ENCODE assay signal across 1 cellular context in the genomic region with DNA sequence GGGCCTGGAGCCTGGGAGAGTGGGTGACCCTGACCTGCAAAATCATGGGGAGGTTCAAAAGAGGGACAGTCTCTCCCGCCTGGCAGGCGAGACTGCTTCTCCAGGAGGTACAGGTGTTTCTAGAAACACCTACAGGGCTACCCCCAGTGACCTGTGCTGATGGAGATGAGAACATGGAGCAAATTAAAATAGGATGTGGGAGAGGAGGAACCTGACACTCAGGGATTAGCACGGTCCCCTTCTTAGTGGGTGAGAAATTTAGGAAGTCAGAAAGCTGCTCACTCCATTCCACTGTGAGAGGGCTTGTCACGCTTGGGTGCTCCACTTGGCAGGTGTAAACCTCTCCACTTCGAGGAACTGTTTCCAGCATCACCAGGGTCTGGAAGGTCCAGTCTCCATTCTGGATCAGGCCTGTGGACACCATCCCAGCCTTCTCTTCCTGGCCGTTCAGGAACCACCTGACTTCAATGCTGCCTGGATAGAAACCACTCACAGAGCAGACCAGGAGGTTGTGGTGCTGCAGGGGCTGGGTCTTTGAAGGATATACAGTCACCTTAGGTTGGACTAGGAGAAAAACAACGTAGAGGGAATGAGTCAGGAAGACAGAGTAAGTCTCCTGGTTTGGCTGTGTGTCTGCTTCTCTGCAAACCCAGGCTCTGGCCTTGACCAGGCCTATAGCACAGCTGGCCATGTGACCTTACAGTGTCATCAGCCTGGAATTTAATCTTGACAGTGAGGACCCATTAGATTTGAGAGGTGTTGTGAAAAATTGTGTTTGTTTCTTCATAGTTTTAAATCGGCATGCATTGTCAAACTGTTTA.
A peak's percentile ranks its signal among the peaks of the same experiment; 100 is the strongest.
TF ChIP-seq lines count a peak whose summit lies in the region.

No MANE protein-coding gene starts in this region.

TF ChIP-seq in GM12878, 131 proteins besides CTCF, POLR2A, EP300 and RAD21:
- TF ChIP-seq MEF2B (IDR thresholded peaks at IDR 0.05; ENCODE audit: partially characterized antibody, poor library complexity, severe bottlenecking) (no peak), NFIC (IDR thresholded peaks at IDR 0.05; ENCODE audit: low read depth, low read length) (no peak), HDAC2 (IDR thresholded peaks at IDR 0.05) (no peak), POLR2AphosphoS5 (IDR thresholded peaks at IDR 0.05; ENCODE audit: low read length) (peak; percentile 83)
TF ChIP-seq in GM12878: peak in this region for 1.
